Comparison of ENCODE assay signal across 9 cellular contexts in the genomic region with DNA sequence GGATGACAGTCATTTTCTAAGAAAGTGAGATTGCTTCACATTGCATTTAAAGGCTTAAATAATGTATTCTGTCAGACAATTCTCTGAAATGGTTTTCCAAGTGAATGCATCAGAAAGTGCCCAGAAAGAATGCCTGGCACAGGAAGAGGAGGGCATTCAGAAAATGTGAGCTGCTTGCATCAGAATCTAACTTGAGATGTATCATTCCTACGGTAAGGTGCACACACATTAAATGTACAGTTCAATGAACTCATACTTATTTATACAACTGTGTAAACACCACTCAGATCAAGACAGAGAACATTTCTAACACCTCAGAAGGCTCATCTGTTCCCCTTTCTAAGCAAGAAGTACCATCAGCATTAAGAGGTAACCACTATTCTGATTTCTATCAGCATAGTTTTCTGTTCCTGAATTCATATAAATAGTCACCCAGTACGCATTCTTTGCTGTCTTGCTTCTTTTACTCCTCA.
DNase-seq lines count a peak whose midpoint lies in the region; ATAC-seq and TF ChIP-seq lines count a peak whose summit lies in the region.
"Had no signal": no experiment of that assay in that cellular context is flagged by ENCODE, and none has a peak within 500 bp of the region (broad histone marks: within the 10 kb centered on the region; RNA-seq: fewer than 3 reads in every experiment).

No MANE protein-coding gene starts in this region.

- no peaks in the 10 kb centered on the region for H3K27me3 Mint-ChIP-seq in activated CD8-positive, alpha-beta T cell treated with anti-CD3 and anti-CD28 coated beads for 36 hours
- H3K27me3 Mint-ChIP-seq in activated CD8-positive, alpha-beta T cell treated with anti-CD3 and anti-CD28 coated beads, Interleukin-2, amount 10 ng/mL, durations not matched to agents 7 days and 5 days (ENCODE audit: low read depth) = no peaks in the 10 kb centered on the region
- peaks cover 3% of the 10 kb centered on the region for H3K27me3 Mint-ChIP-seq in memory B cell

- peaks cover 9% of the 10 kb centered on the region for H3K4me1 Mint-ChIP-seq in activated CD8-positive, alpha-beta T cell treated with anti-CD3 and anti-CD28 coated beads for 36 hours (ENCODE audit: low read depth)
- H3K4me1 Mint-ChIP-seq in activated CD8-positive, alpha-beta T cell treated with anti-CD3 and anti-CD28 coated beads, Interleukin-2, amount 10 ng/mL, durations not matched to agents 7 days and 5 days (ENCODE audit: low read depth) = no peaks in the 10 kb centered on the region
- peaks cover 25% of the 10 kb centered on the region for H3K4me1 Mint-ChIP-seq in memory B cell

- H3K4me3 Mint-ChIP-seq in activated CD8-positive, alpha-beta T cell treated with anti-CD3 and anti-CD28 coated beads for 36 hours = no peak overlapping the region
- H3K4me3 Mint-ChIP-seq in activated CD8-positive, alpha-beta T cell treated with anti-CD3 and anti-CD28 coated beads, Interleukin-2, amount 10 ng/mL, durations not matched to agents 7 days and 5 days = no peak overlapping the region
- H3K4me3 Mint-ChIP-seq in memory B cell = no peak overlapping the region

- peaks cover 9% of the 10 kb centered on the region for H3K36me3 Mint-ChIP-seq in activated CD8-positive, alpha-beta T cell treated with anti-CD3 and anti-CD28 coated beads for 36 hours (ENCODE audit: low read depth)
- peaks cover 2% of the 10 kb centered on the region for H3K36me3 Mint-ChIP-seq in activated CD8-positive, alpha-beta T cell treated with anti-CD3 and anti-CD28 coated beads, Interleukin-2, amount 10 ng/mL, durations not matched to agents 7 days and 5 days (ENCODE audit: low read depth)
- peaks cover 9% of the 10 kb centered on the region for H3K36me3 Mint-ChIP-seq in memory B cell

- TF ChIP-seq POLR2A in erythroblast (IDR thresholded peaks at IDR 0.05; ENCODE audit: low read length) = no peak

- no peak for TF ChIP-seq CTCF in activated CD8-positive, alpha-beta T cell treated with anti-CD3 and anti-CD28 coated beads for 36 hours (IDR thresholded peaks at IDR 0.05)

- peak; percentile 78 for ATAC-seq in activated CD8-positive, alpha-beta T cell treated with anti-CD3 and anti-CD28 coated beads for 36 hours
- ATAC-seq in activated CD8-positive, alpha-beta T cell treated with anti-CD3 and anti-CD28 coated beads, Interleukin-2, amount 10 ng/mL, durations not matched to agents 7 days and 5 days = no peak
- peak; percentile 92 for ATAC-seq in GM21526 (IDR thresholded peaks at IDR 0.05; ENCODE audit: low FRiP score, unreplicated experiment)
- peak; percentile 98 for ATAC-seq in HG03175 (IDR thresholded peaks at IDR 0.05; ENCODE audit: unreplicated experiment)
- peak; percentile 79 for ATAC-seq in memory B cell (ENCODE audit: low read depth)

- intact Hi-C loops in activated CD8-positive, alpha-beta T cell treated with anti-CD3 and anti-CD28 coated beads for 36 hours (cut with micrococcal nuclease) = no loop called here

- CTCF ChIA-PET in activated CD8-positive, alpha-beta T cell treated with anti-CD3 and anti-CD28 coated beads for 36 hours (lab: Charles Lee) = no interaction called here
- CTCF ChIA-PET in activated CD8-positive, alpha-beta T cell treated with anti-CD3 and anti-CD28 coated beads, Interleukin-2, amount 10 ng/mL, durations not matched to agents 7 days and 5 days (lab: Charles Lee) = no interaction called here

- H3K9me3 Mint-ChIP-seq in activated CD8-positive, alpha-beta T cell treated with anti-CD3 and anti-CD28 coated beads for 36 hours = peaks cover 12% of the 10 kb centered on the region
- H3K9me3 Mint-ChIP-seq in activated CD8-positive, alpha-beta T cell treated with anti-CD3 and anti-CD28 coated beads, Interleukin-2, amount 10 ng/mL, durations not matched to agents 7 days and 5 days (ENCODE audit: insufficient read depth) = peaks cover 5% of the 10 kb centered on the region
- H3K9me3 Mint-ChIP-seq in memory B cell = peaks cover 7% of the 10 kb centered on the region

- peak overlapping the region; percentile 75 for H3K27ac Mint-ChIP-seq in activated CD8-positive, alpha-beta T cell treated with anti-CD3 and anti-CD28 coated beads for 36 hours
- no peak overlapping the region for H3K27ac Mint-ChIP-seq in activated CD8-positive, alpha-beta T cell treated with anti-CD3 and anti-CD28 coated beads, Interleukin-2, amount 10 ng/mL, durations not matched to agents 7 days and 5 days
- H3K27ac Mint-ChIP-seq in memory B cell = peak overlapping the region; percentile 2

- POLR2A ChIA-PET in activated CD8-positive, alpha-beta T cell treated with anti-CD3 and anti-CD28 coated beads for 36 hours (lab: Charles Lee) = no interaction called here
- POLR2A ChIA-PET in activated CD8-positive, alpha-beta T cell treated with anti-CD3 and anti-CD28 coated beads, Interleukin-2, amount 10 ng/mL, durations not matched to agents 7 days and 5 days (lab: Charles Lee) = no interaction called here

- peak; percentile 7 for DNase-seq in activated CD8-positive, alpha-beta T cell treated with anti-CD3 and anti-CD28 coated beads for 36 hours
- no peak for DNase-seq in activated CD8-positive, alpha-beta T cell treated with anti-CD3 and anti-CD28 coated beads, Interleukin-2, amount 10 ng/mL, durations not matched to agents 7 days and 5 days
- DNase-seq in memory B cell (ENCODE audit: low spot score in 2 of 2) = peak in 1 of 2 donors; percentile 26
- no peak for DNase-seq in NOMO-1 (lab: John Stamatoyannopoulos, UW; ENCODE audit: unreplicated experiment in 2 of 2)
- no peak for DNase-seq in KG1 (lab: John Stamatoyannopoulos, UW)
- no peak for DNase-seq in erythroblast (lab: John Stamatoyannopoulos, UW)
- DNase-seq: Kasumi-1 had no signal
